In genomic region chr19:3852614-3853254, GRCh38 we compare ENCODE assay signal across 8 cellular contexts. TPM values are rescaled to one million over a fixed set of nuclear protein-coding genes. Genes with fewer than 3 reads are reported as not detected.
DNase-seq lines count a peak whose midpoint lies in the region; ATAC-seq, FAIRE-seq and TF ChIP-seq lines count a peak whose summit lies in the region.

No MANE protein-coding gene starts in this region.

- H3K27me3 ChIP-seq in PC-9 (ENCODE audit: insufficient read depth, low read depth), result no peaks in the 10 kb centered on the region
- H3K27me3 ChIP-seq in brain microvascular endothelial cell (replicated peaks), result no peaks in the 10 kb centered on the region
- no peaks in the 10 kb centered on the region for H3K27me3 ChIP-seq in neutrophil
- H3K27me3 ChIP-seq in Caco-2 (replicated peaks; ENCODE audit: control insufficient read depth, insufficient read depth, low read length), result no peaks in the 10 kb centered on the region

- H3K36me3 Mint-ChIP-seq in Caco-2 (ENCODE audit: insufficient read depth, unreplicated experiment), result peaks cover 9% of the 10 kb centered on the region

- no peaks in the 10 kb centered on the region for H3K27me3 Mint-ChIP-seq in Caco-2 (ENCODE audit: insufficient read depth, unreplicated experiment)

- in situ Hi-C loops in brain microvascular endothelial cell (cut with HindIII; ENCODE audit: low pct_ligation_motif_present, low sequenced_read_pairs), result no loop called here

- WGBS in A549 (ENCODE audit: missing lambda C conversion rate), result 58% methylated on average over 3 of the region's 4 CpGs

- peak; percentile 26 to 49; a peak in 3 of 5 replicates for TF ChIP-seq RAD21 in A549 (conservative IDR thresholded peaks at IDR 0.05 in 1 of 2, IDR thresholded peaks at IDR 0.05 in 1 of 2)

- peak; percentile 41 to 46 for DNase-seq in A549 (ENCODE audit: low read depth in 1 of 2, low spot score in 1 of 2)
- DNase-seq in GM04503 (ENCODE audit: low read depth), result peak; percentile 50
- peak; percentile 76 to 85 for DNase-seq in PC-9
- DNase-seq in brain microvascular endothelial cell, result peak; percentile 66
- DNase-seq in medulla oblongata (ENCODE audit: extremely low spot score), result no peak
- DNase-seq in Caco-2, result no peak
- no peak for DNase-seq in NCI-H526 (lab: John Stamatoyannopoulos, UW)

- H3K4me2 ChIP-seq in A549 (no peak overlapping the region), PC-9 (no peak overlapping the region)

- no peaks in the 10 kb centered on the region for H3K79me2 ChIP-seq in PC-9 (ENCODE audit: low read depth)

- BruUV-seq in PC-9 (replicated peaks; lab: Mats Ljungman, UMichigan) (no TSS peak), Caco-2 (replicated peaks; lab: Mats Ljungman, UMichigan) (no TSS peak)

- H3F3A ChIP-seq in PC-9 (ENCODE audit: insufficient read depth, low read depth), result peaks cover 3% of the 10 kb centered on the region; the same call in 1 of the 2 replicates

- H3K4me1 ChIP-seq in A549 (no peaks in the 10 kb centered on the region), PC-9 (replicated peaks; ENCODE audit: insufficient read depth) (0 out of 2 replicates have a peak, but pooled peaks cover 6% of the 10 kb centered on the region), neutrophil (ENCODE audit: control insufficient read depth in 1 of 2, insufficient read depth in 1 of 2, low read depth in 1 of 2, low read length in 1 of 2) (no peaks in the 10 kb centered on the region), Caco-2 (no peaks in the 10 kb centered on the region)

- TF ChIP-seq CTCF in A549 (IDR thresholded peaks at IDR 0.05), result no peak
- peak; percentile 69 for TF ChIP-seq CTCF in PC-9 (conservative IDR thresholded peaks at IDR 0.05)
- TF ChIP-seq CTCF in brain microvascular endothelial cell (IDR thresholded peaks at IDR 0.05; ENCODE audit: low read depth, low read length, missing control alignments), result peak; percentile 53
- peak; percentile 16 for TF ChIP-seq CTCF in neutrophil (IDR thresholded peaks at IDR 0.05)
- TF ChIP-seq CTCF in Caco-2 (IDR thresholded peaks at IDR 0.05; ENCODE audit: insufficient read depth in 1 of 2, low read depth in 1 of 2, low read length in 1 of 2, severe bottlenecking in 1 of 2, unreplicated experiment in 1 of 2), result no peak

- intact Hi-C loops in PC-9 (cut with micrococcal nuclease; ENCODE audit: unreplicated experiment), result loop anchor here (2.0 kb wide), 2 partner anchors 132 to 356 kb away; partner anchors contain the start of gene EEF2
- intact Hi-C loops in Caco-2 (cut with micrococcal nuclease; ENCODE audit: unreplicated experiment), result no loop called here

- H2AFZ ChIP-seq in PC-9, result no peak overlapping the region

- CTCF ChIA-PET in A549 (lab: Yijun Ruan, JAX), result interaction anchor here (0.6 to 1.4 kb wide), 4 partner anchors 26 to 267 kb away, joined by 3 to 4 read pairs (median 3); partner anchors contain the start of gene GIPC3
- CTCF ChIA-PET in PC-9 (lab: Charles Lee), result interaction anchor here (0.6 to 0.8 kb wide), 3 partner anchors 132 to 169 kb away, joined by 3 to 5 read pairs (median 3); partner anchors contain the start of gene EEF2
- CTCF ChIA-PET in Caco-2 (lab: Charles Lee), result no interaction called here

- H3K27ac Mint-ChIP-seq in Caco-2 (ENCODE audit: unreplicated experiment), result no peak overlapping the region

- H3K9me3 ChIP-seq in A549, result peaks cover 11% of the 10 kb centered on the region; the same call in 2 of the 3 replicates
- H3K9me3 ChIP-seq in PC-9 (ENCODE audit: insufficient read depth, low read depth), result no peaks in the 10 kb centered on the region
- H3K9me3 ChIP-seq in neutrophil, result no peaks in the 10 kb centered on the region
- H3K9me3 ChIP-seq in Caco-2, result peaks cover 4% of the 10 kb centered on the region

- peaks cover 11% of the 10 kb centered on the region for H3K9me3 Mint-ChIP-seq in Caco-2 (ENCODE audit: unreplicated experiment)

- no peak overlapping the region for H3K4me3 Mint-ChIP-seq in Caco-2 (ENCODE audit: unreplicated experiment)

- H3K4me3 ChIP-seq in A549 (no peak overlapping the region), PC-9 (no peak overlapping the region), brain microvascular endothelial cell (ENCODE audit: low read depth, low read length) (no peak overlapping the region), neutrophil (ENCODE audit: low read depth in 1 of 2, low read length in 1 of 2) (no peak overlapping the region), Caco-2 (ENCODE audit: low read depth, low read length) (no peak overlapping the region)

- POLR2A ChIA-PET in A549 (lab: Yijun Ruan, JAX), result no interaction called here
- POLR2A ChIA-PET in PC-9 (lab: Charles Lee; ENCODE audit: unreplicated experiment), result no interaction called here
- POLR2A ChIA-PET in Caco-2 (lab: Charles Lee), result no interaction called here

- peak; percentile 57 to 65; a peak in 4 of 6 replicates for ATAC-seq in A549

- no peak for TF ChIP-seq POLR2A in A549 (IDR thresholded peaks at IDR 0.05; ENCODE audit: low read length)

- H4K20me1 ChIP-seq in PC-9 (ENCODE audit: insufficient read depth), result no peaks in the 10 kb centered on the region

- no peak overlapping the region for H3K27ac ChIP-seq in A549
- no peak overlapping the region for H3K27ac ChIP-seq in PC-9
- H3K27ac ChIP-seq in brain microvascular endothelial cell, result no peak overlapping the region
- H3K27ac ChIP-seq in neutrophil, result no peak overlapping the region

- FAIRE-seq in A549 (lab: Jason Lieb, UNC), result no peak

- no peak for TF ChIP-seq EP300 in A549 (IDR thresholded peaks at IDR 0.05)

- H3K36me3 ChIP-seq in PC-9 (ENCODE audit: low read depth) (no peaks in the 10 kb centered on the region), brain microvascular endothelial cell (replicated peaks) (no peaks in the 10 kb centered on the region), neutrophil (no peaks in the 10 kb centered on the region), Caco-2 (ENCODE audit: control insufficient read depth, insufficient read depth, low read length) (no peaks in the 10 kb centered on the region)

- H3K4me1 Mint-ChIP-seq in Caco-2 (ENCODE audit: low read depth, unreplicated experiment), result no peaks in the 10 kb centered on the region

- H3K9me2 ChIP-seq in PC-9 (ENCODE audit: insufficient read depth), result no peaks in the 10 kb centered on the region

TF ChIP-seq in A549, 52 proteins besides CTCF, POLR2A, EP300 and RAD21:
- peak; percentile 71 for TF ChIP-seq MAFK (IDR thresholded peaks at IDR 0.05; ENCODE audit: partially characterized antibody)
- TF ChIP-seq FOSL2 (IDR thresholded peaks at IDR 0.05), result no peak
- TF ChIP-seq FOSL2 (CRISPR knock-in tag; IDR thresholded peaks at IDR 0.05), result peak; percentile 4; the same call in 1 of the 2 replicates
- no peak for TF ChIP-seq REST (IDR thresholded peaks at IDR 0.05)
- TF ChIP-seq ELK1 (IDR thresholded peaks at IDR 0.05; ENCODE audit: low read depth, low read length), result no peak
- no peak for TF ChIP-seq POLR2AphosphoS2 (conservative IDR thresholded peaks at IDR 0.05; ENCODE audit: low read length)

RNA-seq across cellular contexts. Expression of gene ZFR2, which starts 16.1 kb away (rescaled TPM):
- polyA plus RNA-seq in A549 (2011; rRNA removed) (0.14 and 0.16 TPM in 2 replicates), A549 (2017; fragmentation: RNase III; extraction: RNeasy Plus Mini Kit Qiagen cat#74134 plus additional on column Dnase treatment) (0.30 to 0.45 TPM (median 0.39 TPM) in 3 replicates)
- polyA plus RNA-seq in A549 (2012; cell fraction: cytosol; rRNA removed), result 0.21 and 0.32 TPM in 2 replicates
- polyA plus RNA-seq in A549 (2012; cell fraction: nucleus; rRNA removed), result 0.47 and 0.54 TPM in 2 replicates
- not detected in 2 replicates for polyA minus RNA-seq in A549 (2011; rRNA and poly(A)+ RNA removed)
- total RNA-seq in PC-9 (2021) (not detected in 2 replicates), Caco-2 (2022) (not detected in 2 replicates)

RNA-seq across cellular contexts. Expression of gene ATCAY, which starts 27.8 kb away (rescaled TPM):
- polyA plus RNA-seq in A549 (2011; rRNA removed) (0.04 and 0.06 TPM in 2 replicates), A549 (2017; fragmentation: RNase III; extraction: RNeasy Plus Mini Kit Qiagen cat#74134 plus additional on column Dnase treatment) (0.03 to 0.24 TPM in 2 of 3 replicates, not detected in the other)
- 0.08 and 0.12 TPM in 2 replicates for polyA plus RNA-seq in A549 (2012; cell fraction: cytosol; rRNA removed)
- 0.05 TPM in 1 of 2 replicates, not detected in the other for polyA plus RNA-seq in A549 (2012; cell fraction: nucleus; rRNA removed)
- polyA minus RNA-seq in A549 (2011; rRNA and poly(A)+ RNA removed), result 0.04 and 0.29 TPM in 2 replicates
- total RNA-seq in PC-9 (2021) (not detected in 2 replicates), Caco-2 (2022) (not detected in 2 replicates)

Comparison
In these comparisons a context has a peak if more than half of its experiments do, and no peak if none do; other contexts are left out.
1. DNase-seq: peak in A549 (2 of 2), GM04503 (single experiment), PC-9 (2 of 2) and brain microvascular endothelial cell (single experiment); none in medulla oblongata (single experiment), Caco-2 (0 of 2) and NCI-H526 (0 of 2).
2. CTCF ChIP-seq: peak in PC-9 (single experiment), brain microvascular endothelial cell (single experiment) and neutrophil (single experiment); none in A549 (single experiment) and Caco-2 (0 of 2).